In genomic region chr16:1615761-1616160, GRCh38 we compare ENCODE assay signal across 9 cellular contexts. TPM values are rescaled to one million over a fixed set of nuclear protein-coding genes. Genes with fewer than 3 reads are reported as not detected.
A peak's percentile ranks its signal among the peaks of the same experiment; 100 is the strongest.
DNase-seq lines count a peak whose midpoint lies in the region; ATAC-seq, FAIRE-seq and TF ChIP-seq lines count a peak whose summit lies in the region.
"Had no signal": no experiment of that assay in that cellular context is flagged by ENCODE, and none has a peak within 500 bp of the region (broad histone marks: within the 10 kb centered on the region; RNA-seq: fewer than 3 reads in every experiment).

No MANE protein-coding gene starts in this region.

- DNase-seq in AG04450 (ENCODE audit: low read depth, low spot score) (peak; percentile 15), HFF-Myc (ENCODE audit: extremely low read depth, low read depth) (peak; percentile 19), middle frontal gyrus (ENCODE audit: extremely low spot score, low spot score) (no peak), frontal cortex (ENCODE audit: low spot score in 2 of 2) (no peak), MV-4-11 (lab: John Stamatoyannopoulos, UW) (no peak)
- no peak for DNase-seq in central memory CD8-positive, alpha-beta T cell (ENCODE audit: low spot score in 2 of 2)
- DNase-seq: SHP77 treated with DMSO at 0.1 percent for 48 hours had no signal

- H3K4me1 Mint-ChIP-seq in central memory CD8-positive, alpha-beta T cell = peaks cover 34% of the 10 kb centered on the region

- POLR2A ChIA-PET in AG04450 (lab: Yijun Ruan, JAX) = no interaction called here

- peaks cover 8 to 33% of the 10 kb centered on the region in 2 donors for H3K4me1 ChIP-seq in muscle layer of duodenum (ENCODE audit: control insufficient read depth in 1 of 2, insufficient read depth in 2 of 2, low read length in 2 of 2)

- TF ChIP-seq CTCF in AG04450 (IDR thresholded peaks at IDR 0.05; ENCODE audit: low read depth, low read length) = no peak
- no peak for TF ChIP-seq CTCF in HFF-Myc (IDR thresholded peaks at IDR 0.05; ENCODE audit: low read depth, low read length, missing control alignments)

- H3K36me3 ChIP-seq in muscle layer of duodenum (ENCODE audit: control insufficient read depth in 1 of 2, insufficient read depth in 2 of 2, low read length in 2 of 2) = peaks cover 14 to 19% of the 10 kb centered on the region in 2 donors

- H3K27ac ChIP-seq in AG04450 (ENCODE audit: low read depth, low read length) (no peak overlapping the region), muscle layer of duodenum (ENCODE audit: low read length) (no peak overlapping the region)

- FAIRE-seq in frontal cortex (lab: Jason Lieb, UNC) = no peak

- H3K27me3 Mint-ChIP-seq in central memory CD8-positive, alpha-beta T cell = peaks cover 8% of the 10 kb centered on the region

- H3K4me3 Mint-ChIP-seq in central memory CD8-positive, alpha-beta T cell = peak overlapping the region; percentile 61

- no peaks in the 10 kb centered on the region; the same call in 1 of the 2 replicates for H3K9me3 ChIP-seq in AG04450 (ENCODE audit: control insufficient read depth, insufficient read depth, low read length)
- H3K9me3 ChIP-seq in muscle layer of duodenum (ENCODE audit: control insufficient read depth in 1 of 2, low read length in 2 of 2) = no peaks in the 10 kb centered on the region

- no peak overlapping the region for H3K27ac Mint-ChIP-seq in central memory CD8-positive, alpha-beta T cell (ENCODE audit: low read depth)

- H3K9me3 Mint-ChIP-seq in central memory CD8-positive, alpha-beta T cell = no peaks in the 10 kb centered on the region

- H3K4me3 ChIP-seq in AG04450 (ENCODE audit: low read depth, low read length) = peak overlapping the region; percentile 85
- H3K4me3 ChIP-seq in HFF-Myc (replicated peaks; ENCODE audit: low read depth, low read length) = peak overlapping the region; percentile 72
- peak overlapping the region; percentile 67 to 68 for H3K4me3 ChIP-seq in muscle layer of duodenum (ENCODE audit: low read depth in 1 of 2, low read length in 2 of 2)

- CTCF ChIA-PET in AG04450 (lab: Charles Lee) = interaction anchor here (0.8 kb wide), 1 partner anchor 90 kb away, joined by 3 read pairs; no protein-coding TSS in a partner anchor

- ATAC-seq in central memory CD8-positive, alpha-beta T cell (replicated peaks; ENCODE audit: extremely low read depth, poor library complexity, severe bottlenecking) = no peak
- no peak for ATAC-seq in HG02763 (IDR thresholded peaks at IDR 0.05; ENCODE audit: unreplicated experiment)

- H3K27me3 ChIP-seq in AG04450 (ENCODE audit: control insufficient read depth, insufficient read depth, low read length) = no peaks in the 10 kb centered on the region
- no peaks in the 10 kb centered on the region for H3K27me3 ChIP-seq in muscle layer of duodenum (ENCODE audit: low read depth, low read length)

- peaks cover 25% of the 10 kb centered on the region for H3K36me3 Mint-ChIP-seq in central memory CD8-positive, alpha-beta T cell (ENCODE audit: insufficient read depth)

RNA-seq across cellular contexts. Expression of gene CRAMP1, which starts 3.6 kb away (rescaled TPM):
- 7.8 TPM in 2 replicates for polyA plus RNA-seq in AG04450 (2011; rRNA removed)
- polyA minus RNA-seq in AG04450 (2011; rRNA and poly(A)+ RNA removed) = 11.8 and 14.8 TPM in 2 replicates
- total RNA-seq in frontal cortex = 8.2 TPM

RNA-seq across cellular contexts. Expression of gene IFT140, which starts 3.9 kb away (rescaled TPM):
- 6.4 and 8.3 TPM in 2 replicates for polyA plus RNA-seq in AG04450 (2011; rRNA removed)
- polyA minus RNA-seq in AG04450 (2011; rRNA and poly(A)+ RNA removed) = 18.4 and 21.1 TPM in 2 replicates
- 41.2 TPM for total RNA-seq in frontal cortex

Comparison
In these comparisons a context has a peak if more than half of its experiments do, and no peak if none do; other contexts are left out.
1. DNase-seq: peak in AG04450 (single experiment) and HFF-Myc (single experiment); none in central memory CD8-positive, alpha-beta T cell (0 of 2), middle frontal gyrus (single experiment), frontal cortex (0 of 2) and MV-4-11 (single experiment).
2. Peak in every context shown above with its lines, with median percentiles within 50 percentile points of each other: H3K4me3 ChIP-seq.